In the genomic region with DNA sequence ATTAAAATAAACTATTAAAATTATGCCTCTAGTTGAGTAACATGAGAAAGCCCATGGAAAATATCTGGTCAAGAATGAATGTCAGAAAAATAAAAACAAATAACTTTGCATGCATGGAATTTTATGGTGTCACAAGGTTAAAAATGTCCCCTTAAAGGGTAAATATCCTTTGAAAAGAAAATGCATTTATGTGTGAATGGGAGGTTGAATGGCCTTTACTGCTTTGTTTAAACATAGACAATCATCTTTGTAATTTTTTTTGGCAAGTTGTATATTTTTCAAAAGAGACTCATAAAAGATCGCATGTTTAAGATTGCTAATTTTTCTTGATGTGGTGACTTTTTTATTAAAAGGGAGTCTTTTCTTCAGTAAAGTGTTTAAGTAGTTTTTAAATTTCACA, we compare ENCODE assay signal across 21 cellular contexts.
DNase-seq lines count a peak whose midpoint lies in the region; ATAC-seq, FAIRE-seq and TF ChIP-seq lines count a peak whose summit lies in the region.
"Had no signal": no experiment of that assay in that cellular context is flagged by ENCODE, and none has a peak within 500 bp of the region (broad histone marks: within the 10 kb centered on the region; RNA-seq: fewer than 3 reads in every experiment).

No MANE protein-coding gene starts in this region.

- H3K27me3 ChIP-seq in GM23248 (replicated peaks; ENCODE audit: insufficient read depth) = no peaks in the 10 kb centered on the region
- H3K27me3 ChIP-seq: BLaER1 had no signal

- no peaks in the 10 kb centered on the region for H3K36me3 ChIP-seq in GM23248 (ENCODE audit: low read depth)
- H3K36me3 ChIP-seq: BLaER1 had no signal

- DNase-seq in DMS114 treated with DMSO at 0.1 percent for 48 hours (lab: John Stamatoyannopoulos, UW; ENCODE audit: unreplicated experiment) = peak; percentile 79
- DNase-seq in fibroblast of villous mesenchyme (ENCODE audit: low read depth) = peak; percentile 63
- DNase-seq in GM23248 = no peak
- no peak for DNase-seq in NCI-H1092 treated with DMSO at 0.1 percent for 48 hours (lab: John Stamatoyannopoulos, UW)
- DNase-seq: 8988T; Caco-2; CD4-positive, CD25-positive, alpha-beta regulatory T cell; CD8-positive, alpha-beta T cell; DMS79; EL; GDM1; H7; HCEC 1CT had no signal

- H3K9ac ChIP-seq in GM23248 = no peak overlapping the region
- H3K9ac ChIP-seq: BLaER1 had no signal

- in situ Hi-C loops in GM23248 (cut with MboI) = no loop called here

- H3K4me1 ChIP-seq in GM23248 (ENCODE audit: insufficient read depth) = peaks cover 7% of the 10 kb centered on the region; the same call in 1 of the 2 replicates
- H3K4me1 ChIP-seq: A549, Caco-2 had no signal

- H3K9me3 ChIP-seq in GM23248 (ENCODE audit: low read depth) = no peaks in the 10 kb centered on the region
- H3K9me3 ChIP-seq: A549, BLaER1, Caco-2 had no signal

- no peak for TF ChIP-seq CTCF in fibroblast of villous mesenchyme (IDR thresholded peaks at IDR 0.05; ENCODE audit: insufficient read depth, low read depth, low read length)

- H2AFZ ChIP-seq in GM23248 = no peak overlapping the region

- no peak overlapping the region for H3K4me3 ChIP-seq in fibroblast of villous mesenchyme (ENCODE audit: low read depth, low read length)
- H3K4me3 ChIP-seq in GM23248 = no peak overlapping the region
- H3K4me3 ChIP-seq: A549, BLaER1, GM12878 had no signal

- ATAC-seq in HG03520 (IDR thresholded peaks at IDR 0.05; ENCODE audit: unreplicated experiment) = no peak
- ATAC-seq: A549; CD8-positive, alpha-beta T cell; GM12878 had no signal

- no peak overlapping the region for H3K27ac ChIP-seq in GM23248
- H3K27ac ChIP-seq: A549, BLaER1, C4-2B had no signal

- FAIRE-seq in endometrium (lab: Jason Lieb, UNC) = peak; percentile 100
- FAIRE-seq: A549, GM12878, GM19239, H1 had no signal

- H3K79me2 ChIP-seq in GM23248 (ENCODE audit: insufficient read depth) = no peaks in the 10 kb centered on the region

- H3K4me2 ChIP-seq in GM23248 (ENCODE audit: unreplicated experiment) = no peak overlapping the region
- H3K4me2 ChIP-seq: A549, BLaER1 had no signal

- H4K20me1 ChIP-seq in GM23248 (ENCODE audit: insufficient read depth) = no peaks in the 10 kb centered on the region
- H4K20me1 ChIP-seq: BLaER1 had no signal

- 75 to 94% methylated on average over 1 of the region's 1 CpG for WGBS in GM23248 (ENCODE audit: low coverage in 1 of 2, low lambda C conversion rate in 2 of 2, missing lambda C conversion rate in 2 of 2), 2 experiments

- no peaks in the 10 kb centered on the region for H3F3A ChIP-seq in GM23248 (ENCODE audit: insufficient read depth)

- no peaks in the 10 kb centered on the region for H3K9me2 ChIP-seq in GM23248 (ENCODE audit: insufficient read depth)

Comparison
In these comparisons a context has a peak if more than half of its experiments do, and no peak if none do; other contexts are left out.
1. DNase-seq: peak in DMS114 treated with DMSO at 0.1 percent for 48 hours (single experiment) and fibroblast of villous mesenchyme (single experiment); none in GM23248 (single experiment) and NCI-H1092 treated with DMSO at 0.1 percent for 48 hours (single experiment).